13 cellular contexts compared by ENCODE assay signal in the genomic region with DNA sequence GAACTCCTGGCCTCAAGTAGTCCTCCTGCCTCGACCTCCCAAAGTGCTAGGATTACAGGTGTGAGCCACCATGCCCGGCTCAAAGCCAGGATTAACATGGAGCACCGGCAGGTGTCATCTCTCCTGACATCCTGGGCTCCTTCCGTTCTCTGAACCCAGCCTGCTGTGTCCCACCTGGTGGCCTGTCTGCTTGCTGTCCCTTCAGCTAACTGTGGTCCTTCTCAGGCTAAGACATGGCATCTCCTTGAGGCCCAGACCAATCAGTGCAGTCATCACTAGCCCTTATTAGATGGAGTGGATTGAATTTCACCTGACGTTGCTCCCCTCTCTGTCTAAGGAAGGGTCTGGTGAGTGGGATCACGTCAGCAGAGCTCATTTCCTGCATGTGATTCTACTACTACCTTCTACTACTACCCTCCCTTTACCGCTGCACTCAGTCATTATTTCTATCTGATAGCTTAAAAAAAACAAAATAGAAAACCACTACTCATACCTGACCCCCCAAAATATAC. TPM values are rescaled to one million over a fixed set of nuclear protein-coding genes. Genes with fewer than 3 reads are reported as not detected.
DNase-seq lines count a peak whose midpoint lies in the region; ATAC-seq and TF ChIP-seq lines count a peak whose summit lies in the region.
"Had no signal": no experiment of that assay in that cellular context is flagged by ENCODE, and none has a peak within 500 bp of the region (broad histone marks: within the 10 kb centered on the region; RNA-seq: fewer than 3 reads in every experiment).

No MANE protein-coding gene starts in this region.

- H3K9ac ChIP-seq in DND-41 (ENCODE audit: low read depth, low read length) = no peak overlapping the region

- H3K27me3 ChIP-seq in DND-41 (ENCODE audit: insufficient read depth, low read length, poor library complexity) (no peaks in the 10 kb centered on the region), esophagus muscularis mucosa (no peaks in the 10 kb centered on the region)
- H3K27me3 ChIP-seq: adrenal gland had no signal

- WGBS in esophagus muscularis mucosa = 56% methylated on average over 3 of the region's 7 CpGs

- H3K4me2 ChIP-seq in DND-41 (ENCODE audit: insufficient read depth, low read length) = no peak overlapping the region

- no peaks in the 10 kb centered on the region for H3K79me2 ChIP-seq in DND-41 (ENCODE audit: insufficient read depth, low read length)

- ATAC-seq in DND-41 (ENCODE audit: insufficient read depth, low read depth) = 0 out of 3 replicates have a peak, but pooled peaks have one; percentile 27
- ATAC-seq in HG02870 (IDR thresholded peaks at IDR 0.05; ENCODE audit: unreplicated experiment) = no peak
- no peak for ATAC-seq in HG03354 (IDR thresholded peaks at IDR 0.05; ENCODE audit: poor library complexity, severe bottlenecking, unreplicated experiment)
- ATAC-seq: CD8-positive, alpha-beta T cell; GM12878 had no signal

- no peak for TF ChIP-seq EP300 in esophagus muscularis mucosa (IDR thresholded peaks at IDR 0.05)

- no peaks in the 10 kb centered on the region for H4K20me1 ChIP-seq in DND-41 (ENCODE audit: insufficient read depth, low read length)

- peaks cover 28% of the 10 kb centered on the region for H3K9me3 Mint-ChIP-seq in progenitor cell of endocrine pancreas (ENCODE audit: low read depth)
- peaks cover 22% of the 10 kb centered on the region for H3K9me3 Mint-ChIP-seq in activated T-helper 2 cell treated with anti-CD3 and anti-CD28 coated beads, Interferon-gamma antibody, Interleukin-2, Interleukin-4, amounts not matched to agents 10 μg/mL and 5 μg/mL and 100 μg/mL, durations not matched to agents 14 hours and 24 hours and 36 hours

- H3K4me1 Mint-ChIP-seq in progenitor cell of endocrine pancreas (ENCODE audit: low read depth) = peaks cover 35% of the 10 kb centered on the region
- no peaks in the 10 kb centered on the region for H3K4me1 Mint-ChIP-seq in activated T-helper 2 cell treated with anti-CD3 and anti-CD28 coated beads, Interferon-gamma antibody, Interleukin-2, Interleukin-4, amounts not matched to agents 10 μg/mL and 5 μg/mL and 100 μg/mL, durations not matched to agents 14 hours and 24 hours and 36 hours (ENCODE audit: low read depth)

- intact Hi-C loops in esophagus muscularis mucosa (cut with DNase I) = no loop called here
- intact Hi-C loops in activated T-helper 2 cell treated with anti-CD3 and anti-CD28 coated beads, Interferon-gamma antibody, Interleukin-2, Interleukin-4, amounts not matched to agents 10 μg/mL and 5 μg/mL and 100 μg/mL, durations not matched to agents 14 hours and 24 hours and 36 hours (cut with micrococcal nuclease) = no loop called here

- H3K27ac Mint-ChIP-seq in progenitor cell of endocrine pancreas = peak overlapping the region; percentile 98
- no peak overlapping the region for H3K27ac Mint-ChIP-seq in activated T-helper 2 cell treated with anti-CD3 and anti-CD28 coated beads, Interferon-gamma antibody, Interleukin-2, Interleukin-4, amounts not matched to agents 10 μg/mL and 5 μg/mL and 100 μg/mL, durations not matched to agents 14 hours and 24 hours and 36 hours
- H3K27ac Mint-ChIP-seq: CD8-positive, alpha-beta T cell had no signal

- TF ChIP-seq CTCF in DND-41 (IDR thresholded peaks at IDR 0.05; ENCODE audit: borderline replicate concordance, extremely low read depth, low read length, poor library complexity, severe bottlenecking) (no peak), esophagus muscularis mucosa (IDR thresholded peaks at IDR 0.05) (no peak), progenitor cell of endocrine pancreas (IDR thresholded peaks at IDR 0.05; ENCODE audit: unreplicated experiment) (no peak)

- H3K9me3 ChIP-seq in DND-41 (ENCODE audit: insufficient read depth, low read length, severe bottlenecking) (peaks cover 10% of the 10 kb centered on the region), esophagus muscularis mucosa (peaks cover 0 to 32% (median 21%) of the 10 kb centered on the region in 4 donors)

- DNase-seq in DND-41 = no peak
- peak; percentile 57 for DNase-seq in NCI-H69 (lab: John Stamatoyannopoulos, UW)
- DNase-seq in esophagus muscularis mucosa (ENCODE audit: extremely low spot score) = no peak
- DNase-seq in progenitor cell of endocrine pancreas (ENCODE audit: low spot score, unreplicated experiment) = no peak
- DNase-seq in germinal center (ENCODE audit: low spot score) = no peak
- no peak for DNase-seq in activated T-helper 2 cell treated with anti-CD3 and anti-CD28 coated beads, Interferon-gamma antibody, Interleukin-2, Interleukin-4, amounts not matched to agents 10 μg/mL and 5 μg/mL and 100 μg/mL, durations not matched to agents 14 hours and 24 hours and 36 hours (ENCODE audit: low spot score)
- DNase-seq: activated CD4-positive, alpha-beta T cell treated with anti-CD3 and anti-CD28 coated beads, Interleukin-2, amount 50 U/mL, for 48 hours; CD8-positive, alpha-beta T cell; NCI-H2171 had no signal

- H3K27me3 Mint-ChIP-seq in progenitor cell of endocrine pancreas = no peaks in the 10 kb centered on the region
- H3K27me3 Mint-ChIP-seq in activated T-helper 2 cell treated with anti-CD3 and anti-CD28 coated beads, Interferon-gamma antibody, Interleukin-2, Interleukin-4, amounts not matched to agents 10 μg/mL and 5 μg/mL and 100 μg/mL, durations not matched to agents 14 hours and 24 hours and 36 hours (ENCODE audit: low read depth) = peaks cover 22% of the 10 kb centered on the region

- H3K36me3 Mint-ChIP-seq in progenitor cell of endocrine pancreas (ENCODE audit: insufficient read depth) = peaks cover 9% of the 10 kb centered on the region
- peaks cover 4% of the 10 kb centered on the region for H3K36me3 Mint-ChIP-seq in activated T-helper 2 cell treated with anti-CD3 and anti-CD28 coated beads, Interferon-gamma antibody, Interleukin-2, Interleukin-4, amounts not matched to agents 10 μg/mL and 5 μg/mL and 100 μg/mL, durations not matched to agents 14 hours and 24 hours and 36 hours (ENCODE audit: low read depth)
- H3K36me3 Mint-ChIP-seq: CD8-positive, alpha-beta T cell had no signal

- TF ChIP-seq POLR2A in esophagus muscularis mucosa (IDR thresholded peaks at IDR 0.05; ENCODE audit: low read depth) = no peak

- H2AFZ ChIP-seq in DND-41 (ENCODE audit: low read depth, low read length) = no peak overlapping the region

- H3K27ac ChIP-seq in DND-41 (ENCODE audit: low read length) (0 out of 2 replicates have a peak overlapping the region, but pooled peaks have one; percentile 31), esophagus muscularis mucosa (replicated peaks in 1 of 4) (peak overlapping the region; percentile 2 to 32 (median 24))
- H3K27ac ChIP-seq: adrenal gland had no signal

- peak overlapping the region; percentile 59 for H3K4me3 Mint-ChIP-seq in progenitor cell of endocrine pancreas (ENCODE audit: low read depth)
- no peak overlapping the region for H3K4me3 Mint-ChIP-seq in activated T-helper 2 cell treated with anti-CD3 and anti-CD28 coated beads, Interferon-gamma antibody, Interleukin-2, Interleukin-4, amounts not matched to agents 10 μg/mL and 5 μg/mL and 100 μg/mL, durations not matched to agents 14 hours and 24 hours and 36 hours (ENCODE audit: low read depth)
- H3K4me3 Mint-ChIP-seq: CD8-positive, alpha-beta T cell had no signal

- H3K36me3 ChIP-seq in DND-41 (ENCODE audit: insufficient read depth, low read length) (no peaks in the 10 kb centered on the region), esophagus muscularis mucosa (no peaks in the 10 kb centered on the region)
- H3K36me3 ChIP-seq: adrenal gland had no signal

- H3K4me3 ChIP-seq in DND-41 (ENCODE audit: low read depth in 1 of 2, low read length in 2 of 2) = no peak overlapping the region
- peak overlapping the region; percentile 26 to 49 (median 44) for H3K4me3 ChIP-seq in esophagus muscularis mucosa
- H3K4me3 ChIP-seq: adrenal gland, GM12878 had no signal

- no peaks in the 10 kb centered on the region for H3K4me1 ChIP-seq in DND-41 (ENCODE audit: insufficient read depth, low read length)
- peaks cover 0 to 15% (median 12%) of the 10 kb centered on the region in 4 donors for H3K4me1 ChIP-seq in esophagus muscularis mucosa
- H3K4me1 ChIP-seq: adrenal gland had no signal

RNA-seq across cellular contexts. Expression of gene SYNJ2, which starts 28.0 kb away (rescaled TPM):
- total RNA-seq in esophagus muscularis mucosa (10 to 100 TPM; 17.0 to 25.3 (median 25.1) TPM), progenitor cell of endocrine pancreas (18.9 and 22.2 TPM in 2 replicates)
- 21.5 and 23.6 TPM in 2 replicates for total RNA-seq in activated T-helper 2 cell treated with anti-CD3 and anti-CD28 coated beads, Interferon-gamma antibody, Interleukin-2, Interleukin-4, amounts not matched to agents 10 μg/mL and 5 μg/mL and 100 μg/mL, durations not matched to agents 14 hours and 24 hours and 36 hours

Comparison
In these comparisons a context has a peak if more than half of its experiments do, and no peak if none do; other contexts are left out.
1. H3K4me3 ChIP-seq: peak in esophagus muscularis mucosa (4 of 4); none in DND-41 (0 of 2).